8 cellular contexts compared by ENCODE assay signal in the genomic region with DNA sequence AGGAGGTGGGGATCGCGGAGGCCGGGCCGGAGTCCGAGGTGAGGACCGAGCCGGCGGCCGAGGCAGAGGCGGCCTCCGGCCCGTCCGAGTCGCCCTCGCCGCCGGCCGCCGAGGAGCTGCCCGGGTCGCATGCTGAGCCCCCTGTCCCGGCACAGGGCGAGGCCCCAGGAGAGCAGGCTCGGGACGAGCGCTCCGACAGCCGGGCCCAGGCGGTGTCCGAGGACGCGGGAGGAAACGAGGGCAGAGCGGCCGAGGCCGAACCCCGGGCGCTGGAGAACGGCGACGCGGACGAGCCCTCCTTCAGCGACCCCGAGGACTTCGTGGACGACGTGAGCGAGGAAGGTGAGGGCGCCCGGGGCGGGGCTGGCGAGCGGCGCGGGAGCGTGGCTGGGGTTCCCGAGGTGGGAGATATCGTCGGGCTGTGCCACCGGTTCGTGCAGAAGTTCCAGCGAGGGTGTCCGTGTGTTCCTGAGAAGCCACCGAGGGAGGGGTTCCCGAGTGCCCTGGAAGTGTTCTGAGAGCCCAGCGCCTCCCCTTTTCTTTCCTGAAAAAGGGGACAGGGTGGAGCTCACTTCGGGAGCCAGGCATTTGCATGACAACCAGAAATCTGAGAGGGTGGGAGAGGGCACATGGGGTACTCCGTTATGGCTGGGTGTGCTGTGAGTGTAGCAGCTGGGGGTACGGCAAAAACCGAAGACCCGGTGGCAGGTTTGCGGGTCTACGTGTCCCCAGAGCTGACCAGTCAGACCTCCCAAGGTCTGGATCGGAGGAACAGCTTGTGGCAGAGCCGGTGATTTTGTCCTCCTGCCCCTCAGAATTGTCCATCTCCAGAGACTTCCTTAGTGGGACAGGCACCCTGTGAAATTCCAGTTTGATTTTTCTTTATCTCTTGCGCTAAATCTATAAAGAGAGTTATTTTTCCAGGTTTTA. TPM values are rescaled to one million over a fixed set of nuclear protein-coding genes. Genes with fewer than 3 reads are reported as not detected.
DNase-seq lines count a peak whose midpoint lies in the region; ATAC-seq lines count a peak whose summit lies in the region.

No MANE protein-coding gene starts in this region.

- peaks cover 35% of the 10 kb centered on the region for H3K36me3 ChIP-seq in Karpas-422 (ENCODE audit: insufficient read depth, low read length)

- peaks cover 44% of the 10 kb centered on the region for H4K20me1 ChIP-seq in Karpas-422 (ENCODE audit: insufficient read depth, low read depth, low read length)

- no peaks in the 10 kb centered on the region for H3K27me3 ChIP-seq in Karpas-422 (ENCODE audit: low read length)

- peaks cover 26% of the 10 kb centered on the region for H3K4me1 ChIP-seq in Karpas-422 (ENCODE audit: low read length)

- H3K9ac ChIP-seq in Karpas-422 (ENCODE audit: low read length): peak overlapping the region; percentile 100

- peak; percentile 25 for DNase-seq in AG20443 (ENCODE audit: low spot score)
- peak; percentile 71 for DNase-seq in Karpas-422
- DNase-seq in activated naive CD4-positive, alpha-beta T cell treated with anti-CD3 and anti-CD28 coated beads, Interleukin-2, amount 50 U/mL, for 16 hours: peak; percentile 35
- DNase-seq in stimulated activated CD4-positive, alpha-beta T cell treated with anti-CD3 and anti-CD28 coated beads, Interleukin-1b, Interleukin-23, amount 100 ng/mL, for 4 hours (ENCODE audit: low read depth in 2 of 2): peak; percentile 12 to 29
- no peak for DNase-seq in NCI-H1105 treated with DMSO at 0.1 percent for 48 hours (lab: John Stamatoyannopoulos, UW)
- no peak for DNase-seq in foreskin melanocyte

- H2AFZ ChIP-seq in Karpas-422 (ENCODE audit: low read length): no peak overlapping the region

- H3K79me2 ChIP-seq in Karpas-422 (ENCODE audit: low read length): peaks cover 73% of the 10 kb centered on the region

- ATAC-seq in GM19463 (IDR thresholded peaks at IDR 0.05; ENCODE audit: unreplicated experiment): peak; percentile 10

- peak overlapping the region; percentile 100 for H3K4me3 ChIP-seq in Karpas-422 (ENCODE audit: low read length)
- peak overlapping the region; percentile 90 for H3K4me3 ChIP-seq in iPS-11a (ENCODE audit: low read depth, low read length)

- H3K9me3 ChIP-seq in Karpas-422 (ENCODE audit: low read length): no peaks in the 10 kb centered on the region

- H3K27ac ChIP-seq in Karpas-422 (ENCODE audit: low read length): peak overlapping the region; percentile 74

- H3K9me2 ChIP-seq in Karpas-422 (replicated peaks; ENCODE audit: insufficient read depth, low read length): no peaks in the 10 kb centered on the region

- peak overlapping the region; percentile 85 for H3K4me2 ChIP-seq in Karpas-422 (ENCODE audit: low read depth, low read length, poor library complexity, severe bottlenecking)

RNA-seq across cellular contexts. Expression of gene EIF3B, which starts 0.7 kb away (rescaled TPM):
- total RNA-seq in Karpas-422 (2014; rRNA removed; shearing (Covaris generic); ENCODE audit: low replicate concordance): 87.0 and 152 TPM in 2 replicates

RNA-seq across cellular contexts. Expression of gene SNX8, which starts 41.1 kb away (rescaled TPM):
- 2.6 and 6.3 TPM in 2 replicates for total RNA-seq in Karpas-422 (2014; rRNA removed; shearing (Covaris generic); ENCODE audit: low replicate concordance)

RNA-seq across cellular contexts. Expression of gene CHST12, which starts 48.1 kb away (rescaled TPM):
- total RNA-seq in Karpas-422 (2014; rRNA removed; shearing (Covaris generic); ENCODE audit: low replicate concordance): 0.82 and 5.0 TPM in 2 replicates

Comparison
In these comparisons a context has a peak if more than half of its experiments do, and no peak if none do; other contexts are left out.
1. DNase-seq: peak in AG20443 (single experiment), Karpas-422 (single experiment), activated naive CD4-positive, alpha-beta T cell treated with anti-CD3 and anti-CD28 coated beads, Interleukin-2, amount 50 U/mL, for 16 hours (single experiment) and stimulated activated CD4-positive, alpha-beta T cell treated with anti-CD3 and anti-CD28 coated beads, Interleukin-1b, Interleukin-23, amount 100 ng/mL, for 4 hours (2 of 2); none in NCI-H1105 treated with DMSO at 0.1 percent for 48 hours (single experiment) and foreskin melanocyte (single experiment).